1 cellular context compared by ENCODE assay signal in the genomic region with DNA sequence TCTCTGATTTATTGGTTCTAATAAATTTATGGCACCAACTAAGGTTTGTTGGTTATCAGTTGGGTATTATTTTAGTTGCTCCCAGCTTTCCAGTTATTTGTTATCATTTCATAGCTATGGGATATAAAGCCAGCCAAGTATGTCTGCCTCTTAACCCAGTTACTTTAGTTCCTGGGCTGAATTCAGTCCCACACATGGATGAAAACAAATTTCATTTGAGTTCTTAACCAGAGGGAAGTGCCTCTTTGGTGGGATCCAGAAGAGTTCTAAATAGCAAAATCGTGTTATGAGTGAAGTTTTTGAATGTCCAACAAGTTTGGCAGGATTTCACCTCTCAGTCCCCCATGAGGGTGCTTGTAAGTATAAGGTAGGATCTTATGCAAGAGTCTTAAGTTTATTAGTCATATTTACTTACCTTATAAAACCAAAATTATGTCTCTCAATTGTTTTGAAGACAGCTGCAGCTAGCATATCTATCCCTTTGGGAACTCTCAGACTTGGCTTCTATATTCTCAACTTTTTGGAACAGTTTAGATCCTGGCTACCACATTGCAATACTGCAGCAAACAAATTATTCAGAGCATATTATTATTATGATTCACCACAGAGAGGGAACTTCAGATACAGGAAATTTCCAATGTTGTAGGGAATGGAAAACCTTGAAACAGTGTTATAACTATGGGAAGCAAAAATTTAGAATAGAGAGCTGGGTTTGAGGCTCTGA.
TF ChIP-seq lines count a peak whose summit lies in the region.

No MANE protein-coding gene starts in this region.

TF ChIP-seq in GM23338, 12 proteins besides CTCF, POLR2A, EP300 and RAD21:
- TF ChIP-seq ZNF462 (CRISPR knock-in tag; IDR thresholded peaks at IDR 0.05) (no peak), JUNB (IDR thresholded peaks at IDR 0.05; ENCODE audit: unreplicated experiment) (no peak), EZH2 (IDR thresholded peaks at IDR 0.05; ENCODE audit: low read depth, unreplicated experiment) (no peak), EZH2phosphoT487 (IDR thresholded peaks at IDR 0.05; ENCODE audit: unreplicated experiment) (no peak), CREB1 (CRISPR knock-in tag; IDR thresholded peaks at IDR 0.05; ENCODE audit: low read depth) (no peak), NANOG (IDR thresholded peaks at IDR 0.05; ENCODE audit: borderline replicate concordance) (no peak), ETS1 (IDR thresholded peaks at IDR 0.05) (no peak), STAT1 (IDR thresholded peaks at IDR 0.05; ENCODE audit: unreplicated experiment) (no peak), ZNF331 (CRISPR knock-in tag; IDR thresholded peaks at IDR 0.05; ENCODE audit: low read depth) (no peak), REST (IDR thresholded peaks at IDR 0.05; ENCODE audit: unreplicated experiment) (no peak), ZNF114 (CRISPR knock-in tag; IDR thresholded peaks at IDR 0.05) (no peak), POLR2AphosphoS5 (IDR thresholded peaks at IDR 0.05; ENCODE audit: low read depth) (no peak)
